In the genomic region with DNA sequence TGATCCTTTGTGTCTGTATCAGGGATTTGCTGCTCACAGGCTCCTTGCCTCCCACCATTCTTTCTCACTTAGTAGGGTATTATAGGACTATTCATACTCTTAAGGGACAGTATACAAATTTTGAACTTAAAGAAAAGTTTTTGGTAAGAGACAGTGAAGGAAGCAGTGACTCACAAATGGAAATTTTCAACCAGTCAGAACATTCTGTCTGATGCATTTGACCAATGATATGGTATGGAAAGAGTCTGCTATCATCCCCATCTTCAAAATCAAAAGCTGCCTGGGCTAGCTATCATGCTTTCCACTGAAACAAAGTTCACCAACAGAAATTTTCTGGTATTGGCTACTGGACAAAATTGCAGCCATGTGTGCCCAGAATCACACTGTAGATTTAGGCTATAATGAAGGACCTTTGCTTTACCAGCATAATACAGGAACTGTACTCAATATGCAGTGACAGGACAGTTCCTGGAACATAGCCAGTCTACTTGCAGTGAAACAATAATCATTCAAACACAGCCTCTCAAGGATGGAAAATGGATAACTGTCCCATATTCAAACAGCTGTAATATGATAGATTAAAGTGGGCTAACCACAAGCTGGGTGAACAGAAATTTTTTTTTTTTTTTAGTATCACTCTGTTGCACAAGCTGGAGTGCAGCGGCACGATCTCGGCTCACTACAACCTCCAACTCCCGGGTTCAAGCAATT, we compare ENCODE assay signal across 12 cellular contexts.
DNase-seq lines count a peak whose midpoint lies in the region; ATAC-seq, FAIRE-seq and TF ChIP-seq lines count a peak whose summit lies in the region.
"Had no signal": no experiment of that assay in that cellular context is flagged by ENCODE, and none has a peak within 500 bp of the region (broad histone marks: within the 10 kb centered on the region; RNA-seq: fewer than 3 reads in every experiment).

No MANE protein-coding gene starts in this region.

- 95% methylated on average over 4 of the region's 4 CpGs for WGBS in suprapubic skin

- no peak overlapping the region for H3K4me3 Mint-ChIP-seq in activated T-cell treated with anti-CD3 and anti-CD28 coated beads, Interleukin-2, amount 50 U/mL, for 24 hours
- no peak overlapping the region for H3K4me3 Mint-ChIP-seq in astrocyte (ENCODE audit: unreplicated experiment)
- H3K4me3 Mint-ChIP-seq in T-helper 17 cell = no peak overlapping the region

- H3K79me2 ChIP-seq in astrocyte (ENCODE audit: insufficient read depth, low read length) = no peaks in the 10 kb centered on the region

- TF ChIP-seq EP300 in suprapubic skin (IDR thresholded peaks at IDR 0.05) = no peak

- peak overlapping the region; percentile 11 for H3K4me2 ChIP-seq in astrocyte (ENCODE audit: low read length)

- peak; percentile 55 for ATAC-seq in stimulated activated naive CD8-positive, alpha-beta T cell treated with anti-CD3 and anti-CD28 coated beads, Interleukin-15, Interleukin-2, amounts not matched to agents 100 U/mL and 50 U/mL, for 24 hours
- ATAC-seq in T-helper 17 cell = no peak
- ATAC-seq: right cardiac atrium had no signal

- no peak for DNase-seq in activated T-cell treated with anti-CD3 and anti-CD28 coated beads, Interleukin-2, amount 50 U/mL, for 24 hours
- DNase-seq in activated T-cell treated with anti-CD3 and anti-CD28 coated beads for 4 hours (no peak), OCI-M1 (lab: John Stamatoyannopoulos, UW) (peak; percentile 92), astrocyte (ENCODE audit: low read depth) (peak; percentile 47), T-helper 17 cell (no peak), suprapubic skin (ENCODE audit: low spot score in 2 of 2) (no peak), kidney glomerular epithelial cell (lab: John Stamatoyannopoulos, UW) (no peak)
- DNase-seq in stimulated activated naive CD8-positive, alpha-beta T cell treated with anti-CD3 and anti-CD28 coated beads, Interleukin-15, Interleukin-2, amounts not matched to agents 100 U/mL and 50 U/mL, for 24 hours = no peak
- DNase-seq: right cardiac atrium, SIG-M5, transverse colon had no signal

- no peaks in the 10 kb centered on the region for H3K36me3 Mint-ChIP-seq in activated T-cell treated with anti-CD3 and anti-CD28 coated beads, Interleukin-2, amount 50 U/mL, for 24 hours (ENCODE audit: low read depth)
- no peaks in the 10 kb centered on the region for H3K36me3 Mint-ChIP-seq in astrocyte (ENCODE audit: low read depth, unreplicated experiment)
- no peaks in the 10 kb centered on the region for H3K36me3 Mint-ChIP-seq in T-helper 17 cell (ENCODE audit: low read depth)

- H3K9ac ChIP-seq in astrocyte (ENCODE audit: low read length) = no peak overlapping the region

- H3K27ac ChIP-seq in astrocyte (ENCODE audit: low read depth, low read length) = no peak overlapping the region
- H3K27ac ChIP-seq in suprapubic skin = no peak overlapping the region
- H3K27ac ChIP-seq: transverse colon had no signal

- H4K20me1 ChIP-seq in astrocyte (ENCODE audit: insufficient read depth, low read length) = no peaks in the 10 kb centered on the region

- H2AFZ ChIP-seq in astrocyte (ENCODE audit: low read depth, low read length) = no peak overlapping the region

- no peak for TF ChIP-seq POLR2A in suprapubic skin (IDR thresholded peaks at IDR 0.05)

- H3K27ac Mint-ChIP-seq in activated T-cell treated with anti-CD3 and anti-CD28 coated beads, Interleukin-2, amount 50 U/mL, for 24 hours = peak overlapping the region; percentile 86
- peak overlapping the region; percentile 72 for H3K27ac Mint-ChIP-seq in astrocyte (ENCODE audit: unreplicated experiment)
- no peak overlapping the region for H3K27ac Mint-ChIP-seq in T-helper 17 cell

- H3K27me3 ChIP-seq in astrocyte (ENCODE audit: insufficient read depth, low read length) (no peaks in the 10 kb centered on the region), suprapubic skin (no peaks in the 10 kb centered on the region)
- H3K27me3 ChIP-seq: transverse colon had no signal

- H3K27me3 Mint-ChIP-seq in activated T-cell treated with anti-CD3 and anti-CD28 coated beads, Interleukin-2, amount 50 U/mL, for 24 hours = peaks cover 2% of the 10 kb centered on the region
- H3K27me3 Mint-ChIP-seq in astrocyte (ENCODE audit: low read depth, unreplicated experiment) (no peaks in the 10 kb centered on the region), T-helper 17 cell (no peaks in the 10 kb centered on the region)

- H3K9me3 Mint-ChIP-seq in activated T-cell treated with anti-CD3 and anti-CD28 coated beads, Interleukin-2, amount 50 U/mL, for 24 hours = no peaks in the 10 kb centered on the region
- H3K9me3 Mint-ChIP-seq in astrocyte (ENCODE audit: unreplicated experiment) = no peaks in the 10 kb centered on the region

- no peak for TF ChIP-seq CTCF in astrocyte (IDR thresholded peaks at IDR 0.05; ENCODE audit: insufficient read depth, low read depth, low read length)
- TF ChIP-seq CTCF in suprapubic skin (IDR thresholded peaks at IDR 0.05) = no peak

- H3K4me3 ChIP-seq in astrocyte (ENCODE audit: insufficient read depth, low read depth, low read length) = no peak overlapping the region
- no peak overlapping the region for H3K4me3 ChIP-seq in suprapubic skin
- H3K4me3 ChIP-seq: transverse colon had no signal

- H3K36me3 ChIP-seq in astrocyte (ENCODE audit: insufficient read depth, low read length) (no peaks in the 10 kb centered on the region), suprapubic skin (no peaks in the 10 kb centered on the region)
- H3K36me3 ChIP-seq: transverse colon had no signal

- peak; percentile 58 for FAIRE-seq in astrocyte (lab: Jason Lieb, UNC)
- FAIRE-seq: D721Med had no signal

- H3K9me3 ChIP-seq in astrocyte (ENCODE audit: insufficient read depth, low read depth, low read length) (no peaks in the 10 kb centered on the region), T-helper 17 cell (ENCODE audit: control insufficient read depth, low read length, poor library complexity, severe bottlenecking) (no peaks in the 10 kb centered on the region), suprapubic skin (no peaks in the 10 kb centered on the region)
- H3K9me3 ChIP-seq: transverse colon had no signal

- peaks cover 21% of the 10 kb centered on the region for H3K4me1 ChIP-seq in astrocyte (ENCODE audit: insufficient read depth, low read length)
- peaks cover 5% of the 10 kb centered on the region for H3K4me1 ChIP-seq in suprapubic skin
- H3K4me1 ChIP-seq: transverse colon had no signal

- peaks cover 14% of the 10 kb centered on the region for H3K4me1 Mint-ChIP-seq in activated T-cell treated with anti-CD3 and anti-CD28 coated beads, Interleukin-2, amount 50 U/mL, for 24 hours (ENCODE audit: low read depth)
- H3K4me1 Mint-ChIP-seq in astrocyte (ENCODE audit: low read depth, unreplicated experiment) (peaks cover 11% of the 10 kb centered on the region), T-helper 17 cell (no peaks in the 10 kb centered on the region)

Comparison
In these comparisons a context has a peak if more than half of its experiments do, and no peak if none do; other contexts are left out.
1. DNase-seq: peak in OCI-M1 (single experiment) and astrocyte (single experiment); none in activated T-cell treated with anti-CD3 and anti-CD28 coated beads, Interleukin-2, amount 50 U/mL, for 24 hours (single experiment), activated T-cell treated with anti-CD3 and anti-CD28 coated beads for 4 hours (single experiment), stimulated activated naive CD8-positive, alpha-beta T cell treated with anti-CD3 and anti-CD28 coated beads, Interleukin-15, Interleukin-2, amounts not matched to agents 100 U/mL and 50 U/mL, for 24 hours (single experiment), T-helper 17 cell (0 of 3), suprapubic skin (0 of 2) and kidney glomerular epithelial cell (single experiment).